In genomic region chr2:140808816-140809215, GRCh38 we compare ENCODE assay signal across 13 cellular contexts.
A peak's percentile ranks its signal among the peaks of the same experiment; 100 is the strongest.
DNase-seq lines count a peak whose midpoint lies in the region; ATAC-seq, FAIRE-seq and TF ChIP-seq lines count a peak whose summit lies in the region.
"Had no signal": no experiment of that assay in that cellular context is flagged by ENCODE, and none has a peak within 500 bp of the region (broad histone marks: within the 10 kb centered on the region; RNA-seq: fewer than 3 reads in every experiment).

No MANE protein-coding gene starts in this region.

- H3K4me1 ChIP-seq in A549, result no peaks in the 10 kb centered on the region
- H3K4me1 ChIP-seq: left lung had no signal

- no peaks in the 10 kb centered on the region for H3K36me3 Mint-ChIP-seq in effector memory CD8-positive, alpha-beta T cell (ENCODE audit: insufficient read depth)
- H3K36me3 Mint-ChIP-seq: CD4-positive, CD25-positive, alpha-beta regulatory T cell had no signal

- no peaks in the 10 kb centered on the region for H3K4me1 Mint-ChIP-seq in effector memory CD8-positive, alpha-beta T cell (ENCODE audit: low read depth in 2 of 2)
- H3K4me1 Mint-ChIP-seq: CD4-positive, CD25-positive, alpha-beta regulatory T cell; T-helper 17 cell had no signal

- CTCF ChIA-PET in A549 (lab: Yijun Ruan, JAX), result no interaction called here

- H3K4me3 ChIP-seq in A549, result no peak overlapping the region
- H3K4me3 ChIP-seq: left lung had no signal

- no peak overlapping the region for H3K4me3 Mint-ChIP-seq in effector memory CD8-positive, alpha-beta T cell
- H3K4me3 Mint-ChIP-seq: CD4-positive, CD25-positive, alpha-beta regulatory T cell; T-helper 17 cell had no signal

- POLR2A ChIA-PET in A549 (lab: Yijun Ruan, JAX), result no interaction called here

- no peak for TF ChIP-seq POLR2A in A549 (IDR thresholded peaks at IDR 0.05; ENCODE audit: low read length)

- no peaks in the 10 kb centered on the region for H3K27me3 Mint-ChIP-seq in effector memory CD8-positive, alpha-beta T cell
- H3K27me3 Mint-ChIP-seq: CD4-positive, CD25-positive, alpha-beta regulatory T cell; T-helper 17 cell had no signal

- H3K4me2 ChIP-seq in A549, result no peak overlapping the region

- TF ChIP-seq EP300 in A549 (IDR thresholded peaks at IDR 0.05), result no peak

- ATAC-seq in A549, result peak; percentile 66 to 86; a peak in 4 of 6 replicates
- ATAC-seq in GM18861 (IDR thresholded peaks at IDR 0.05; ENCODE audit: unreplicated experiment), result peak; percentile 93
- peak; percentile 69 for ATAC-seq in HG03135 (IDR thresholded peaks at IDR 0.05; ENCODE audit: unreplicated experiment)
- ATAC-seq in effector memory CD8-positive, alpha-beta T cell (replicated peaks), result no peak
- ATAC-seq: left lung, right cardiac atrium, T-helper 17 cell had no signal

- no peak for FAIRE-seq in A549 (lab: Jason Lieb, UNC)

- peak in 1 of 2 experiments; percentile 32 for DNase-seq in A549 (ENCODE audit: low read depth in 1 of 2, low spot score in 1 of 2)
- DNase-seq in OCI-M1 (lab: John Stamatoyannopoulos, UW), result peak; percentile 63
- no peak for DNase-seq in effector memory CD8-positive, alpha-beta T cell
- DNase-seq in stimulated activated naive CD4-positive, alpha-beta T cell treated with Interleukin-2 at 50 U/mL for 16 hours (lab: John Stamatoyannopoulos, UW), result no peak
- no peak for DNase-seq in ecto neural progenitor cell (ENCODE audit: low spot score)
- DNase-seq in NCI-H345 (lab: John Stamatoyannopoulos, UW), result no peak
- DNase-seq: activated naive CD4-positive, alpha-beta T cell; CD4-positive, CD25-positive, alpha-beta regulatory T cell; left lung; right cardiac atrium; T-helper 17 cell had no signal

- H3K9me3 Mint-ChIP-seq in effector memory CD8-positive, alpha-beta T cell, result peaks cover 7% of the 10 kb centered on the region in 2 donors

- H3K27ac Mint-ChIP-seq in effector memory CD8-positive, alpha-beta T cell, result no peak overlapping the region
- H3K27ac Mint-ChIP-seq: CD4-positive, CD25-positive, alpha-beta regulatory T cell; T-helper 17 cell had no signal

- TF ChIP-seq RAD21 in A549 (conservative IDR thresholded peaks at IDR 0.05 in 1 of 2, IDR thresholded peaks at IDR 0.05 in 1 of 2), result peak; percentile 29 to 40; a peak in 2 of 5 replicates

- H3K27ac ChIP-seq in A549, result no peak overlapping the region
- H3K27ac ChIP-seq: left lung had no signal

- WGBS in A549 (ENCODE audit: missing lambda C conversion rate), result 33% methylated on average over 1 of the region's 1 CpG

- H3K9me3 ChIP-seq in A549, result no peaks in the 10 kb centered on the region
- H3K9me3 ChIP-seq: left lung had no signal

- TF ChIP-seq CTCF in A549 (IDR thresholded peaks at IDR 0.05), result peak; percentile 20; the same call in 1 of the 3 replicates

TF ChIP-seq in A549, 52 proteins besides CTCF, POLR2A, EP300 and RAD21:
- TF ChIP-seq CBX8 (IDR thresholded peaks at IDR 0.05) (no peak), EHF (CRISPR knock-in tag; IDR thresholded peaks at IDR 0.05) (no peak), REST (IDR thresholded peaks at IDR 0.05) (no peak), GATA3 (IDR thresholded peaks at IDR 0.05; ENCODE audit: borderline replicate concordance) (no peak), HOXB5 (CRISPR knock-in tag; IDR thresholded peaks at IDR 0.05) (no peak), SREBF2 (IDR thresholded peaks at IDR 0.05) (no peak), E2F6 (IDR thresholded peaks at IDR 0.05; ENCODE audit: borderline replicate concordance, low read depth) (no peak), HEYL (CRISPR knock-in tag; IDR thresholded peaks at IDR 0.05) (no peak), CHD2 (IDR thresholded peaks at IDR 0.05; ENCODE audit: low read length, partially characterized antibody) (no peak), RARB (CRISPR knock-in tag; IDR thresholded peaks at IDR 0.05) (no peak), CEBPB (IDR thresholded peaks at IDR 0.05) (no peak), MAZ (IDR thresholded peaks at IDR 0.05; ENCODE audit: borderline replicate concordance, low read depth, low read length) (no peak)
TF ChIP-seq in A549: peak in this region for 0.
